ENCODE assay signal across 1 cellular context in the genomic region with DNA sequence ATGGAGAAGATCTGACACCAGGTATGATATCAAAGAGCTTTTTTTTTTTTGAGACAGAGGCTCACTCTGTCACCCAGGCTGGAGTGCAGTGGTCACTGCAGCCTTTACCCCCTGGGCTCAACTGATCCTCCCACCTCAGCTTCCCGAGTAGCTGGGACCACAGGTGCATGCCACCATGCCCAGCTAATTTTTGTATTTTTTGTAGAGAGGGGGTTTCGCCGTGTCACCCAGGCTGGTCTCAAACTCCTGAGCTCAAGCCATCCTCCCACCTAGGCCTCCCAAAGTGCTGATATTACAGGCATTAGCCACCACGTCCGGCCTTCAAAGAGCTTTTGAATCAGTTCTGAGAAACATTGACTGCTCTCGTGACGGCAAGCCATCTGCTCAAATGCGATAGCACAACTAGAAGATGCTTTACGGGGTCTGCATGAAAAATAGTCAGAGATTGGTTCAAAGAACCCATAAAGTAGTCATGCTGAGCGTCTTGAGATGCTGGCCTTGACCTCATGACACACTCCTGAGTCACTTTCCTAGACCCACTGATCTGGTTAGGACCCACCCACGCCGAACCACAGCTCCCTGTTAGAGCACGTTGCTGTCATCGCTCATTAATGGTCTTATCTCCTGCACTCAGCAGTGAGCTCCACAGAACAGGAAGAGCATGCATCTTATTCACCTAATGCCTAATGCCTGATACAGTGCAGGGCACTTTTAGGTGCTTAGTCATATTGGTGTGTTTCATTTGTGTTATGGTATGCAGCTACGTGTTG.
TF ChIP-seq lines count a peak whose summit lies in the region.

No MANE protein-coding gene starts in this region.

TF ChIP-seq in K562, 482 proteins besides CTCF, POLR2A, EP300 and RAD21 (continued from another document and continues in another):
- TF ChIP-seq, protein P1, sequence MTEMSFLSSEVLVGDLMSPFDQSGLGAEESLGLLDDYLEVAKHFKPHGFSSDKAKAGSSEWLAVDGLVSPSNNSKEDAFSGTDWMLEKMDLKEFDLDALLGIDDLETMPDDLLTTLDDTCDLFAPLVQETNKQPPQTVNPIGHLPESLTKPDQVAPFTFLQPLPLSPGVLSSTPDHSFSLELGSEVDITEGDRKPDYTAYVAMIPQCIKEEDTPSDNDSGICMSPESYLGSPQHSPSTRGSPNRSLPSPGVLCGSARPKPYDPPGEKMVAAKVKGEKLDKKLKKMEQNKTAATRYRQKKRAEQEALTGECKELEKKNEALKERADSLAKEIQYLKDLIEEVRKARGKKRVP (CRISPR knock-in tag; IDR thresholded peaks at IDR 0.05) = 0 out of 2 replicates have a peak, but pooled peaks have one; percentile 12
- TF ChIP-seq, protein P2, sequence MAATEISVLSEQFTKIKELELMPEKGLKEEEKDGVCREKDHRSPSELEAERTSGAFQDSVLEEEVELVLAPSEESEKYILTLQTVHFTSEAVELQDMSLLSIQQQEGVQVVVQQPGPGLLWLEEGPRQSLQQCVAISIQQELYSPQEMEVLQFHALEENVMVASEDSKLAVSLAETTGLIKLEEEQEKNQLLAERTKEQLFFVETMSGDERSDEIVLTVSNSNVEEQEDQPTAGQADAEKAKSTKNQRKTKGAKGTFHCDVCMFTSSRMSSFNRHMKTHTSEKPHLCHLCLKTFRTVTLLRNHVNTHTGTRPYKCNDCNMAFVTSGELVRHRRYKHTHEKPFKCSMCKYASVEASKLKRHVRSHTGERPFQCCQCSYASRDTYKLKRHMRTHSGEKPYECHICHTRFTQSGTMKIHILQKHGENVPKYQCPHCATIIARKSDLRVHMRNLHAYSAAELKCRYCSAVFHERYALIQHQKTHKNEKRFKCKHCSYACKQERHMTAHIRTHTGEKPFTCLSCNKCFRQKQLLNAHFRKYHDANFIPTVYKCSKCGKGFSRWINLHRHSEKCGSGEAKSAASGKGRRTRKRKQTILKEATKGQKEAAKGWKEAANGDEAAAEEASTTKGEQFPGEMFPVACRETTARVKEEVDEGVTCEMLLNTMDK (IDR thresholded peaks at IDR 0.05; ENCODE audit: borderline replicate concordance, insufficient read depth, low read depth, low read length, poor library complexity, severe bottlenecking) = no peak
- TF ChIP-seq, protein P3, sequence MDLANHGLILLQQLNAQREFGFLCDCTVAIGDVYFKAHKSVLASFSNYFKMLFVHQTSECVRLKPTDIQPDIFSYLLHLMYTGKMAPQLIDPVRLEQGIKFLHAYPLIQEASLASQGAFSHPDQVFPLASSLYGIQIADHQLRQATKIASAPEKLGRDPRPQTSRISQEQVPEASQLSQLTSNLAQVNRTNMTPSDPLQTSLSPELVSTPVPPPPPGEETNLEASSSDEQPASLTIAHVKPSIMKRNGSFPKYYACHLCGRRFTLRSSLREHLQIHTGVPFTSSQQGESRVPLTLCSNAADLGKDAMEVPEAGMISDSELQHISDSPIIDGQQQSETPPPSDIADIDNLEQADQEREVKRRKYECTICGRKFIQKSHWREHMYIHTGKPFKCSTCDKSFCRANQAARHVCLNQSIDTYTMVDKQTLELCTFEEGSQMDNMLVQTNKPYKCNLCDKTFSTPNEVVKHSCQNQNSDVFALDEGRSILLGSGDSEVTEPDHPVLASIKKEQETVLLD (IDR thresholded peaks at IDR 0.05) = peak; percentile 86; the same call in 1 of the 2 replicates
- TF ChIP-seq PHF8 (IDR thresholded peaks at IDR 0.05; ENCODE audit: borderline replicate concordance, low read length) = no peak
- TF ChIP-seq ETS2 (tag; IDR thresholded peaks at IDR 0.05; ENCODE audit: borderline replicate concordance, poor library complexity, severe bottlenecking) = no peak
- peak; percentile 76 for TF ChIP-seq ARID3A (IDR thresholded peaks at IDR 0.05; ENCODE audit: borderline replicate concordance, low read depth, low read length)
- no peak for TF ChIP-seq POLR2G (IDR thresholded peaks at IDR 0.05; ENCODE audit: low read depth, low read length)
- TF ChIP-seq CREB5 (CRISPR knock-in tag; IDR thresholded peaks at IDR 0.05) = no peak
- TF ChIP-seq HBP1 (CRISPR knock-in tag; IDR thresholded peaks at IDR 0.05) = peak; percentile 35; the same call in 1 of the 2 replicates
- TF ChIP-seq, protein P4, sequence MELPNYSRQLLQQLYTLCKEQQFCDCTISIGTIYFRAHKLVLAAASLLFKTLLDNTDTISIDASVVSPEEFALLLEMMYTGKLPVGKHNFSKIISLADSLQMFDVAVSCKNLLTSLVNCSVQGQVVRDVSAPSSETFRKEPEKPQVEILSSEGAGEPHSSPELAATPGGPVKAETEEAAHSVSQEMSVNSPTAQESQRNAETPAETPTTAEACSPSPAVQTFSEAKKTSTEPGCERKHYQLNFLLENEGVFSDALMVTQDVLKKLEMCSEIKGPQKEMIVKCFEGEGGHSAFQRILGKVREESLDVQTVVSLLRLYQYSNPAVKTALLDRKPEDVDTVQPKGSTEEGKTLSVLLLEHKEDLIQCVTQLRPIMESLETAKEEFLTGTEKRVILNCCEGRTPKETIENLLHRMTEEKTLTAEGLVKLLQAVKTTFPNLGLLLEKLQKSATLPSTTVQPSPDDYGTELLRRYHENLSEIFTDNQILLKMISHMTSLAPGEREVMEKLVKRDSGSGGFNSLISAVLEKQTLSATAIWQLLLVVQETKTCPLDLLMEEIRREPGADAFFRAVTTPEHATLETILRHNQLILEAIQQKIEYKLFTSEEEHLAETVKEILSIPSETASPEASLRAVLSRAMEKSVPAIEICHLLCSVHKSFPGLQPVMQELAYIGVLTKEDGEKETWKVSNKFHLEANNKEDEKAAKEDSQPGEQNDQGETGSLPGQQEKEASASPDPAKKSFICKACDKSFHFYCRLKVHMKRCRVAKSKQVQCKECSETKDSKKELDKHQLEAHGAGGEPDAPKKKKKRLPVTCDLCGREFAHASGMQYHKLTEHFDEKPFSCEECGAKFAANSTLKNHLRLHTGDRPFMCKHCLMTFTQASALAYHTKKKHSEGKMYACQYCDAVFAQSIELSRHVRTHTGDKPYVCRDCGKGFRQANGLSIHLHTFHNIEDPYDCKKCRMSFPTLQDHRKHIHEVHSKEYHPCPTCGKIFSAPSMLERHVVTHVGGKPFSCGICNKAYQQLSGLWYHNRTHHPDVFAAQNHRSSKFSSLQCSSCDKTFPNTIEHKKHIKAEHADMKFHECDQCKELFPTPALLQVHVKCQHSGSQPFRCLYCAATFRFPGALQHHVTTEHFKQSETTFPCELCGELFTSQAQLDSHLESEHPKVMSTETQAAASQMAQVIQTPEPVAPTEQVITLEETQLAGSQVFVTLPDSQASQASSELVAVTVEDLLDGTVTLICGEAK (IDR thresholded peaks at IDR 0.05) = no peak
- TF ChIP-seq, protein P4 (CRISPR knock-in tag; IDR thresholded peaks at IDR 0.05) = no peak
- peak; percentile 74 for TF ChIP-seq PYGO2 (tag; IDR thresholded peaks at IDR 0.05)
- TF ChIP-seq ZKSCAN1 (IDR thresholded peaks at IDR 0.05; ENCODE audit: low read depth, low read length) = peak; percentile 69
- TF ChIP-seq ZNF347 (CRISPR knock-in tag; IDR thresholded peaks at IDR 0.05; ENCODE audit: low read depth) = no peak
- no peak for TF ChIP-seq LARP7 (IDR thresholded peaks at IDR 0.05)
- no peak for TF ChIP-seq ARID2 (IDR thresholded peaks at IDR 0.05)
- TF ChIP-seq MXD1 (CRISPR knock-in tag; IDR thresholded peaks at IDR 0.05; ENCODE audit: borderline replicate concordance, poor library complexity, severe bottlenecking) = no peak
- TF ChIP-seq USF2 (CRISPR knock-in tag; IDR thresholded peaks at IDR 0.05) = no peak
- no peak for TF ChIP-seq E2F4 (CRISPR knock-in tag; IDR thresholded peaks at IDR 0.05; ENCODE audit: low read depth)
- no peak for TF ChIP-seq HMG20A (CRISPR knock-in tag; conservative IDR thresholded peaks at IDR 0.05)
- TF ChIP-seq BRCA1 (IDR thresholded peaks at IDR 0.05) = no peak
- no peak for TF ChIP-seq BRCA1 (CRISPR knock-in tag; IDR thresholded peaks at IDR 0.05)
- no peak for TF ChIP-seq ZNF655 (CRISPR knock-in tag; IDR thresholded peaks at IDR 0.05)
- TF ChIP-seq KDM4B (IDR thresholded peaks at IDR 0.05; ENCODE audit: borderline replicate concordance in 2 of 2, low read depth in 1 of 2) = peak in 1 of 2 experiments; percentile 80; a peak in 1 of 4 replicates
